Comparison of ENCODE assay signal across 11 cellular contexts in genomic region chr1:54204199-54204598, GRCh38. TPM values are rescaled to one million over a fixed set of nuclear protein-coding genes. Genes with fewer than 3 reads are reported as not detected.
"Had no signal": no experiment of that assay in that cellular context is flagged by ENCODE, and none has a peak within 500 bp of the region (broad histone marks: within the 10 kb centered on the region; RNA-seq: fewer than 3 reads in every experiment).

No MANE protein-coding gene starts in this region.

- H3K27ac ChIP-seq: HL-60, KMS-11 had no signal

- ATAC-seq: K562 had no signal

- DNase-seq: IMR-90, Karpas-422, KBM-7, KG1 had no signal

- H3K4me2 ChIP-seq: KMS-11 had no signal

- H3K9ac ChIP-seq: KMS-11 had no signal

- FAIRE-seq: HTR-8/SVneo, K562 had no signal

- H3K4me3 ChIP-seq: K562 had no signal

RNA-seq across cellular contexts. Expression of gene CDCP2, which starts 51.4 kb away (rescaled TPM):
- total RNA-seq: HT-29, HT1080, IMR-90, K562 had no signal
- polyA plus RNA-seq: IgD-negative memory B cell, IMR-90, K562 had no signal
